In the genomic region with DNA sequence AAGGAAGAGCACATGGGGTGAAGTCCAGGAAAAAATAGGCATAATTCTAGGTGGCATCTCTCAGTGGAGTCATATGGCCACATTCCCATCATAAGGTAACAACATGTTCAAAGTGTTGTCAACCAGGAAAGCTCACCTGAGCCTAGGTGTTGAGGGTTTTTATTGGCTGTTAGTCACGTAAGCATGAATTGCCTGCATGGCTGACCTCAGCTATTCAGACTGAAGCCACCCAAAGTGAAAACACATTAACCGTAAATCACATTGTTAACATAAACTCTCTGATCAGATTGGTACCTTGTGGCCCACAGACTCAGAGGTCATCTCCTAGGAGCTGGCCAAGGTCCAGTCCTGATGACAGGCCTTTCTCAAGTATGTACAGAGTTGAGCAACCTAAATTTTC, we compare ENCODE assay signal across 28 cellular contexts.
"Had no signal": no experiment of that assay in that cellular context is flagged by ENCODE, and none has a peak within 500 bp of the region (broad histone marks: within the 10 kb centered on the region; RNA-seq: fewer than 3 reads in every experiment).

No MANE protein-coding gene starts in this region.

- H3K4me3 Mint-ChIP-seq: activated naive CD8-positive, alpha-beta T cell; central memory CD8-positive, alpha-beta T cell had no signal

- H3K27me3 ChIP-seq: adrenal gland, esophagus squamous epithelium, gastroesophageal sphincter, ovary, suprapubic skin, tibial artery, upper lobe of right lung had no signal

- H3K4me3 ChIP-seq: adrenal gland, esophagus squamous epithelium, gastroesophageal sphincter, left ventricle myocardium inferior, ovary, prostate gland, suprapubic skin, tibial artery, upper lobe of right lung had no signal

- H3K9me3 ChIP-seq: adrenal gland, esophagus squamous epithelium, gastroesophageal sphincter, left ventricle myocardium inferior, ovary, prostate gland, suprapubic skin, tibial artery, upper lobe of right lung had no signal

- DNase-seq: activated CD4-positive, alpha-beta T cell treated with anti-CD3 and anti-CD28 coated beads for 48 hours; activated CD4-positive, alpha-beta T cell treated with anti-CD3 and anti-CD28 coated beads, Interleukin-2, amount 50 U/mL, for 48 hours; activated CD8-positive, alpha-beta memory T cell treated with anti-CD3 and anti-CD28 coated beads for 24 hours; activated effector memory CD4-positive, alpha-beta T cell treated with Interleukin-2 at 50 U/mL for 16 hours; activated naive CD4-positive, alpha-beta T cell treated with Interleukin-2 at 50 U/mL for 16 hours; adrenal gland; effector CD8-positive, alpha-beta T cell; esophagus squamous epithelium; hippocampal formation; left ventricle myocardium inferior; ovary; stimulated activated CD4-positive, alpha-beta T cell treated with anti-CD3 and anti-CD28 coated beads, Interleukin-15, amount 100 ng/mL, for 24 hours; stimulated activated CD4-positive, alpha-beta T cell treated with anti-CD3 and anti-CD28 coated beads, Interleukin-2, amount 100 ng/mL, for 24 hours; stimulated activated naive CD4-positive, alpha-beta T cell; tibial artery; upper lobe of right lung; WERI-Rb-1 had no signal

- H3K9me3 Mint-ChIP-seq: central memory CD8-positive, alpha-beta T cell had no signal

- H3K36me3 ChIP-seq: adrenal gland, gastroesophageal sphincter, left ventricle myocardium inferior, ovary, prostate gland, suprapubic skin, tibial artery, upper lobe of right lung had no signal

- H3K27ac ChIP-seq: adrenal gland, epithelial cell of prostate, esophagus squamous epithelium, gastroesophageal sphincter, left ventricle myocardium inferior, ovary, prostate gland, suprapubic skin, tibial artery, upper lobe of right lung, WERI-Rb-1 had no signal

- FAIRE-seq: bronchial epithelial cell, colon, endometrium, TTC549 had no signal

- H3K27me3 Mint-ChIP-seq: activated naive CD8-positive, alpha-beta T cell; central memory CD8-positive, alpha-beta T cell had no signal

- H3K4me1 ChIP-seq: esophagus squamous epithelium, prostate gland, tibial artery had no signal

- ATAC-seq: activated CD4-positive, CD25-positive, alpha-beta regulatory T cell treated with anti-CD3 and anti-CD28 coated beads, Interleukin-2, amount 50 U/mL, for 24 hours; gastroesophageal sphincter had no signal

- H3K27ac Mint-ChIP-seq: activated naive CD8-positive, alpha-beta T cell had no signal
